ENCODE assay signal across 20 cellular contexts in the genomic region with DNA sequence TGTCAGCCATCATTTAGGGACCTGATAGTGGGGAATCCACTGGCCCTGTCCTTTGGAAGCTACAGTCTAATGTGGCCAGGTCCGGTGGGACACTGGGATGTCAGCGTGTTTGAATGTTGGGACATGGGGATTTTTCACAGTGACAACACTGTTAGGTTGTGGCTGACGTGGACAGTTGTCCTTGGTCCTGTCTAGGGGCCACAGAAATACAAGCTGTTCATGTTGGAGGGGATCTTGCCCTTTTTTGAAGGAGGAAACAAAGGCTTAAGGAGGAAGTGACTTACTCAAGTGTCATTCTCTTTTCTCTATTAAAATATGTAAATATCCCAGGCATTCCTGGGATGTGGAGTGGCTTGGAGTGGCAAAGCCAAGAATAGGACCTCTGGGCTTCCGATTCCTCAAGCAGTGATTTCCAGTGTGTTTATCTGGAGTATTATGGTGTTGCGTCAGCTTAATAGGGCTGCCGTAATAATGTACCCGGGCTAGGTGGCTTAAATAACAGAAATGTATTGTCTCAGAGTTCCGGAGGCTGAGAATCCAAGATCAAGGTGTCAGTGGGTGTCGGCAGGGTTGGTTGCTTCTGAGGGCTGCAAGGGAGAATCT. TPM values are rescaled to one million over a fixed set of nuclear protein-coding genes. Genes with fewer than 3 reads are reported as not detected.
"Had no signal": no experiment of that assay in that cellular context is flagged by ENCODE, and none has a peak within 500 bp of the region (broad histone marks: within the 10 kb centered on the region; RNA-seq: fewer than 3 reads in every experiment).

No MANE protein-coding gene starts in this region.

- H3K27ac ChIP-seq: brain microvascular endothelial cell, tibial nerve had no signal

- FAIRE-seq: endometrium had no signal

- DNase-seq: activated CD4-positive, alpha-beta T cell treated with anti-CD3 and anti-CD28 coated beads, Interleukin-2, amount 50 U/mL, for 4 hours; activated CD8-positive, alpha-beta memory T cell treated with anti-CD3 and anti-CD28 coated beads, Interleukin-2, amount 10 ng/mL, durations not matched to agents 7 days and 5 days; activated gamma-delta T cell; activated T-cell treated with anti-CD3 and anti-CD28 coated beads, Interleukin-2, amount 50 U/mL, for 4 hours; amygdala; foreskin fibroblast; glutamatergic neuron; immature natural killer cell; left cardiac atrium; nephron progenitor cell; stimulated activated CD4-positive, alpha-beta T cell treated with anti-CD3 and anti-CD28 coated beads, Interleukin-2, amount 100 ng/mL, for 24 hours; stimulated activated naive B cell treated with anti-CD40 and anti-IgM and Interleukin-4, amounts not matched to agents 10 μg/mL and 1 μg/mL and 100 μg/mL, for 72 hours had no signal

- H3K36me3 ChIP-seq: brain microvascular endothelial cell, tibial nerve had no signal

- H3K4me3 ChIP-seq: tibial nerve had no signal

- H3K4me1 ChIP-seq: tibial nerve had no signal

- ATAC-seq: esophagus mucosa, left cardiac atrium, sciatic nerve had no signal

RNA-seq across cellular contexts. Expression of a gene that starts 8.5 kb away (rescaled TPM):
- total RNA-seq: dermis microvascular lymphatic vessel endothelial cell, esophagus mucosa, osteoblast, sciatic nerve, subcutaneous adipose tissue had no signal
- polyA plus RNA-seq: immature natural killer cell had no signal
